ENCODE assay signal across 12 cellular contexts in the genomic region with DNA sequence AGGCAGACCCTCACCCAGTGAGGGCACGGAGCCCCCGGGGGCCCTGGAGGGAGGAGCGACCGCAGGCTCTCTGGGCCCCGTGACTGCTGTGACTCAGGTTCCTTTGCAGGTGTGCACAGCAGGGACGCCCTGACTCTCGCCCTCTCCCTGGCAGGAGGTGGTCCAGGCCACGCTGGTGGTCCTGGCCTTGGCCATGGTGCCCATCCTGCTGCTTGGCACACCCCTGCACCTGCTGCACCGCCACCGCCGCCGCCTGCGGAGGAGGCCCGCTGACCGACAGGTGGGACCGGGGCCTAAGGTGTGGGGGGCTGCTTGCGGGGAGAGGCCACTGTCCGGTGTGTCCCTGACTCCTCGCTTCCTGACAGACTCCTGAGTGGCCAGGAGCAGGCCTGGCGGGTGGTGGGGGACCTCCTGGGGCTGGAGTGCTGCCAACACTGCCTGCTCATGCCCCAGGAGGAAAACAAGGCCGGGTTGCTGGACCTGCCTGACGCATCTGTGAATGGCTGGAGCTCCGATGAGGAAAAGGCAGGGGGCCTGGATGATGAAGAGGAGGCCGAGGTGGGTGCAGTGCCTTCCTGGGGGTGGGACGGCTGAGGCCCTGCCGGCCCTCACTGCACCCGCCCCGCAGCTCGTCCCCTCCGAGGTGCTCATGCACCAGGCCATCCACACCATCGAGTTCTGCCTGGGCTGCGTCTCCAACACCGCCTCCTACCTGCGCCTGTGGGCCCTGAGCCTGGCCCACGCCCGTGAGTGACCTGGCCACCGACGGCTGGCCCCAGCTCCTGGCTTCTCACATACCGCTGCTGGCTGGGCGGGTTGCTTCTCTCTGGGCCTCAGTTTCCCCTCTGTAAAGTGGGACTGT.
DNase-seq lines count a peak whose midpoint lies in the region; TF ChIP-seq lines count a peak whose summit lies in the region.
"Had no signal": no experiment of that assay in that cellular context is flagged by ENCODE, and none has a peak within 500 bp of the region (broad histone marks: within the 10 kb centered on the region; RNA-seq: fewer than 3 reads in every experiment).

No MANE protein-coding gene starts in this region.

- no peak for TF ChIP-seq EP300 in Ishikawa (IDR thresholded peaks at IDR 0.05; ENCODE audit: borderline replicate concordance)

- TF ChIP-seq RAD21 in Ishikawa (IDR thresholded peaks at IDR 0.05; ENCODE audit: low read depth): no peak

- DNase-seq in D341Med (ENCODE audit: low spot score) (peak; percentile 28), iPS-NIHi11 (ENCODE audit: low spot score) (peak; percentile 38), medulla oblongata (ENCODE audit: extremely low spot score) (no peak), SKM-1 (lab: John Stamatoyannopoulos, UW; ENCODE audit: unreplicated experiment) (no peak)
- no peak for DNase-seq in stimulated activated CD4-positive, alpha-beta T cell treated with anti-CD3 and anti-CD28 coated beads, Interleukin-2, amount 100 ng/mL, for 48 hours
- DNase-seq: activated gamma-delta T cell treated with Interleukin-2 at 50 U/mL for 16 hours, anterior cingulate cortex, GDM1, immature natural killer cell, NCI-H1417, NCI-H345 had no signal

TF ChIP-seq in Ishikawa, 13 proteins besides CTCF, POLR2A, EP300 and RAD21:
- peak; percentile 61 for TF ChIP-seq NFIC (IDR thresholded peaks at IDR 0.05)
- TF ChIP-seq, protein P1, sequence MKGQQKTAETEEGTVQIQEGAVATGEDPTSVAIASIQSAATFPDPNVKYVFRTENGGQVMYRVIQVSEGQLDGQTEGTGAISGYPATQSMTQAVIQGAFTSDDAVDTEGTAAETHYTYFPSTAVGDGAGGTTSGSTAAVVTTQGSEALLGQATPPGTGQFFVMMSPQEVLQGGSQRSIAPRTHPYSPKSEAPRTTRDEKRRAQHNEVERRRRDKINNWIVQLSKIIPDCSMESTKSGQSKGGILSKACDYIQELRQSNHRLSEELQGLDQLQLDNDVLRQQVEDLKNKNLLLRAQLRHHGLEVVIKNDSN (IDR thresholded peaks at IDR 0.05): no peak
- TF ChIP-seq TAF1 (IDR thresholded peaks at IDR 0.05; ENCODE audit: low read depth): no peak
- TF ChIP-seq TCF12 (IDR thresholded peaks at IDR 0.05; ENCODE audit: low read depth): peak; percentile 8; the same call in 1 of the 2 replicates
- TF ChIP-seq, protein P2, sequence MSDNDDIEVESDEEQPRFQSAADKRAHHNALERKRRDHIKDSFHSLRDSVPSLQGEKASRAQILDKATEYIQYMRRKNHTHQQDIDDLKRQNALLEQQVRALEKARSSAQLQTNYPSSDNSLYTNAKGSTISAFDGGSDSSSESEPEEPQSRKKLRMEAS (IDR thresholded peaks at IDR 0.05): no peak
- no peak for TF ChIP-seq YY1 (IDR thresholded peaks at IDR 0.05; ENCODE audit: low read depth)
- no peak for TF ChIP-seq ZBTB7A (IDR thresholded peaks at IDR 0.05; ENCODE audit: low read depth)
- TF ChIP-seq EGR1 (IDR thresholded peaks at IDR 0.05): no peak

Comparison
In these comparisons a context has a peak if more than half of its experiments do, and no peak if none do; other contexts are left out.
1. DNase-seq: peak in D341Med (single experiment) and iPS-NIHi11 (single experiment); none in medulla oblongata (single experiment), SKM-1 (single experiment) and stimulated activated CD4-positive, alpha-beta T cell treated with anti-CD3 and anti-CD28 coated beads, Interleukin-2, amount 100 ng/mL, for 48 hours (0 of 2).